Comparison of ENCODE assay signal across 9 cellular contexts in genomic region chr12:99767809-99768208, GRCh38.
DNase-seq lines count a peak whose midpoint lies in the region; ATAC-seq and TF ChIP-seq lines count a peak whose summit lies in the region.
"Had no signal": no experiment of that assay in that cellular context is flagged by ENCODE, and none has a peak within 500 bp of the region (broad histone marks: within the 10 kb centered on the region; RNA-seq: fewer than 3 reads in every experiment).

No MANE protein-coding gene starts in this region.

- H3K4me3 ChIP-seq in epithelial cell of proximal tubule (ENCODE audit: low read depth, low read length) (no peak overlapping the region), spleen (no peak overlapping the region)

- H3K9me3 Mint-ChIP-seq in activated T-cell treated with anti-CD3 and anti-CD28 coated beads, Interleukin-2, amount 50 U/mL, for 72 hours: peaks cover 2 to 3% of the 10 kb centered on the region in 2 donors
- H3K9me3 Mint-ChIP-seq: activated B cell treated with CpG ODN at 0.5 μM for 24 hours had no signal

- intact Hi-C loops in spleen (cut with DNase I; ENCODE audit: low total_unique reads): loop anchor here (5.0 to 10.0 kb wide), 2 partner anchors 383 to 716 kb away; no protein-coding TSS in a partner anchor

- no peaks in the 10 kb centered on the region for H3K9me3 ChIP-seq in spleen

- no peaks in the 10 kb centered on the region for H3K36me3 Mint-ChIP-seq in activated T-cell treated with anti-CD3 and anti-CD28 coated beads, Interleukin-2, amount 50 U/mL, for 72 hours (ENCODE audit: insufficient read depth in 2 of 2)

- 9 to 22% (median 10%) methylated on average over 1 of the region's 1 CpG for WGBS in spleen, 5 donors

- H3K27ac ChIP-seq in spleen: no peak overlapping the region

- ATAC-seq in activated T-cell treated with anti-CD3 and anti-CD28 coated beads, Interleukin-2, amount 50 U/mL, for 72 hours (replicated peaks in 1 of 2): no peak

- H3K4me1 ChIP-seq in spleen: no peaks in the 10 kb centered on the region

- no peaks in the 10 kb centered on the region for H3K27me3 Mint-ChIP-seq in activated T-cell treated with anti-CD3 and anti-CD28 coated beads, Interleukin-2, amount 50 U/mL, for 72 hours (ENCODE audit: low read depth)
- H3K27me3 Mint-ChIP-seq: activated B cell treated with CpG ODN at 0.5 μM for 24 hours had no signal

- H3K4me1 Mint-ChIP-seq in activated T-cell treated with anti-CD3 and anti-CD28 coated beads, Interleukin-2, amount 50 U/mL, for 72 hours (ENCODE audit: low read depth): no peaks in the 10 kb centered on the region
- H3K4me1 Mint-ChIP-seq: activated B cell treated with CpG ODN at 0.5 μM for 24 hours had no signal

- TF ChIP-seq CTCF in epithelial cell of proximal tubule (conservative IDR thresholded peaks at IDR 0.05; ENCODE audit: low read depth, low read length) (peak; percentile 51), spleen (IDR thresholded peaks at IDR 0.05 in 8 of 11, conservative IDR thresholded peaks at IDR 0.05 in 3 of 11) (peak in 7 of 11 experiments; percentile 10 to 45 (median 30))

- H3K27me3 ChIP-seq in spleen (replicated peaks in 1 of 7): no peaks in the 10 kb centered on the region

- H3K4me3 Mint-ChIP-seq in activated T-cell treated with anti-CD3 and anti-CD28 coated beads, Interleukin-2, amount 50 U/mL, for 72 hours: no peak overlapping the region
- H3K4me3 Mint-ChIP-seq: activated B cell treated with CpG ODN at 0.5 μM for 24 hours had no signal

- DNase-seq in NCI-H146 (lab: John Stamatoyannopoulos, UW) (peak; percentile 1), NCI-H146 treated with DMSO at 0.1 percent for 48 hours (lab: John Stamatoyannopoulos, UW; ENCODE audit: unreplicated experiment) (no peak), NCI-H69 (lab: John Stamatoyannopoulos, UW) (peak; percentile 50), epithelial cell of proximal tubule (ENCODE audit: low read depth) (peak; percentile 4), spleen (no peak)
- no peak for DNase-seq in activated CD8-positive, alpha-beta memory T cell treated with anti-CD3 and anti-CD28 coated beads, Interleukin-2, amount 50 U/mL, for 48 hours
- no peak for DNase-seq in activated T-cell treated with anti-CD3 and anti-CD28 coated beads, Interleukin-2, amount 50 U/mL, for 72 hours
- no peak for DNase-seq in effector CD8-positive, alpha-beta T cell (lab: John Stamatoyannopoulos, UW)
- DNase-seq: activated B cell treated with CpG ODN at 0.5 μM for 24 hours had no signal

- no peak overlapping the region for H3K27ac Mint-ChIP-seq in activated T-cell treated with anti-CD3 and anti-CD28 coated beads, Interleukin-2, amount 50 U/mL, for 72 hours
- H3K27ac Mint-ChIP-seq: activated B cell treated with CpG ODN at 0.5 μM for 24 hours had no signal

- TF ChIP-seq POLR2A in spleen (IDR thresholded peaks at IDR 0.05): no peak

- no peaks in the 10 kb centered on the region for H3K36me3 ChIP-seq in spleen

Comparison
In these comparisons a context has a peak if more than half of its experiments do, and no peak if none do; other contexts are left out.
1. DNase-seq: peak in NCI-H146 (single experiment), NCI-H69 (single experiment) and epithelial cell of proximal tubule (single experiment); none in NCI-H146 treated with DMSO at 0.1 percent for 48 hours (single experiment), spleen (single experiment), activated CD8-positive, alpha-beta memory T cell treated with anti-CD3 and anti-CD28 coated beads, Interleukin-2, amount 50 U/mL, for 48 hours (single experiment), activated T-cell treated with anti-CD3 and anti-CD28 coated beads, Interleukin-2, amount 50 U/mL, for 72 hours (0 of 2) and effector CD8-positive, alpha-beta T cell (single experiment).